In genomic region chr6:1436334-1437306, GRCh38 we compare ENCODE assay signal across 9 cellular contexts. TPM values are rescaled to one million over a fixed set of nuclear protein-coding genes. Genes with fewer than 3 reads are reported as not detected.
DNase-seq lines count a peak whose midpoint lies in the region; ATAC-seq, FAIRE-seq and TF ChIP-seq lines count a peak whose summit lies in the region.
"Had no signal": no experiment of that assay in that cellular context is flagged by ENCODE, and none has a peak within 500 bp of the region (broad histone marks: within the 10 kb centered on the region; RNA-seq: fewer than 3 reads in every experiment).

No MANE protein-coding gene starts in this region.

- no peak overlapping the region for H3K56ac ChIP-seq in mesendoderm (ENCODE audit: low read length)

- H3K79me1 ChIP-seq in mesendoderm (ENCODE audit: low read length), result no peaks in the 10 kb centered on the region

- H3K9me3 Mint-ChIP-seq in Caco-2 (ENCODE audit: unreplicated experiment), result no peaks in the 10 kb centered on the region
- no peaks in the 10 kb centered on the region for H3K9me3 Mint-ChIP-seq in activated B cell treated with CpG ODN at 0.5 μM for 24 hours

- WGBS in GM23248 (ENCODE audit: low coverage in 1 of 2, low lambda C conversion rate in 2 of 2, missing lambda C conversion rate in 2 of 2), 2 experiments, result 20 to 24% methylated on average over 18 of the region's 18 CpGs
- no CpG with 5 or more reads among the region's 18 CpGs for WGBS in mesendoderm (ENCODE audit: extremely low coverage, insufficient coverage, low lambda C conversion rate)
- WGBS in thyroid gland, 2 donors, result 23 to 28% methylated on average over 18 of the region's 18 CpGs

- H3K27ac Mint-ChIP-seq in Caco-2 (ENCODE audit: unreplicated experiment) (no peak overlapping the region), activated B cell treated with CpG ODN at 0.5 μM for 24 hours (no peak overlapping the region)

- intact Hi-C loops in Caco-2 (cut with micrococcal nuclease; ENCODE audit: unreplicated experiment) (loop anchor here (2.0 to 10.0 kb wide), 4 partner anchors 39 to 842 kb away; no protein-coding TSS in a partner anchor), activated B cell treated with CpG ODN at 0.5 μM for 24 hours (cut with micrococcal nuclease) (loop anchor here (1.0 kb wide), 3 partner anchors 639 to 843 kb away; no protein-coding TSS in a partner anchor), thyroid gland (cut with DNase I) (no loop called here)

- H3K4me1 Mint-ChIP-seq in Caco-2 (ENCODE audit: low read depth, unreplicated experiment) (peaks cover 14% of the 10 kb centered on the region), activated B cell treated with CpG ODN at 0.5 μM for 24 hours (no peaks in the 10 kb centered on the region)

- peak overlapping the region; percentile 50; the same call in 1 of the 2 replicates for H2AFZ ChIP-seq in GM23248

- in situ Hi-C loops in GM23248 (cut with MboI), result no loop called here

- POLR2A ChIA-PET in Caco-2 (lab: Charles Lee) (no interaction called here), activated B cell treated with CpG ODN at 0.5 μM for 24 hours (lab: Charles Lee) (no interaction called here)

- no peaks in the 10 kb centered on the region for H3K9me3 ChIP-seq in Caco-2
- H3K9me3 ChIP-seq in GM23248 (ENCODE audit: low read depth), result no peaks in the 10 kb centered on the region
- H3K9me3 ChIP-seq in thyroid gland, result no peaks in the 10 kb centered on the region

- H3K23ac ChIP-seq in mesendoderm (ENCODE audit: low read length), result no peak overlapping the region

- H3F3A ChIP-seq in GM23248 (ENCODE audit: insufficient read depth), result no peaks in the 10 kb centered on the region

- H3K4me3 ChIP-seq in Caco-2 (ENCODE audit: low read depth, low read length), result no peak overlapping the region
- H3K4me3 ChIP-seq in GM23248, result no peak overlapping the region
- no peak overlapping the region for H3K4me3 ChIP-seq in mesendoderm (ENCODE audit: low read length)
- no peak overlapping the region for H3K4me3 ChIP-seq in thyroid gland (replicated peaks in 1 of 3)

- H3K4ac ChIP-seq in mesendoderm (ENCODE audit: low read depth, low read length), result no peak overlapping the region

- H2BK5ac ChIP-seq in mesendoderm (ENCODE audit: low read length), result no peak overlapping the region

- CTCF ChIA-PET in Caco-2 (lab: Charles Lee), result interaction anchor here (0.5 to 1.3 kb wide), 18 partner anchors 9 to 1252 kb away, joined by 3 to 11 read pairs (median 3); no protein-coding TSS in a partner anchor
- CTCF ChIA-PET in activated B cell treated with CpG ODN at 0.5 μM for 24 hours (lab: Charles Lee), result interaction anchor here (0.7 to 3.7 kb wide), 7 partner anchors 10 to 846 kb away, joined by 3 to 21 read pairs (median 4); no protein-coding TSS in a partner anchor

- H2BK120ac ChIP-seq in mesendoderm (ENCODE audit: low read depth, low read length), result no peak overlapping the region

- no peak overlapping the region for H4K8ac ChIP-seq in mesendoderm (ENCODE audit: low read depth, low read length)

- no TSS peak for BruUV-seq in Caco-2 (replicated peaks; lab: Mats Ljungman, UMichigan)

- H3K79me2 ChIP-seq in GM23248 (ENCODE audit: insufficient read depth) (no peaks in the 10 kb centered on the region), mesendoderm (ENCODE audit: control insufficient read depth, insufficient read depth, low read length) (no peaks in the 10 kb centered on the region)

- H3K9ac ChIP-seq in GM23248, result no peak overlapping the region
- no peak overlapping the region for H3K9ac ChIP-seq in mesendoderm (ENCODE audit: low read length)

- peak; percentile 76 to 84 for TF ChIP-seq CTCF in Caco-2 (IDR thresholded peaks at IDR 0.05; ENCODE audit: insufficient read depth in 1 of 2, low read depth in 1 of 2, low read length in 1 of 2, severe bottlenecking in 1 of 2, unreplicated experiment in 1 of 2)
- TF ChIP-seq CTCF in activated B cell treated with CpG ODN at 0.5 μM for 24 hours (IDR thresholded peaks at IDR 0.05), result no peak
- TF ChIP-seq CTCF in thyroid gland (IDR thresholded peaks at IDR 0.05), result peak in 5 of 6 experiments; percentile 55 to 93 (median 78)

- peak; percentile 79 for FAIRE-seq in endometrium (lab: Jason Lieb, UNC)

- H3K4me3 Mint-ChIP-seq in Caco-2 (ENCODE audit: unreplicated experiment) (no peak overlapping the region), activated B cell treated with CpG ODN at 0.5 μM for 24 hours (no peak overlapping the region)

- DNase-seq in Caco-2 (peak; percentile 50 to 75), GM23248 (peak; percentile 78), NCI-H2171 (lab: John Stamatoyannopoulos, UW) (peak; percentile 50), activated B cell treated with CpG ODN at 0.5 μM for 24 hours (no peak), mesendoderm (peak; percentile 78), thyroid gland (peak; percentile 22 to 37)

- peak; percentile 71 for ATAC-seq in activated B cell treated with CpG ODN at 0.5 μM for 24 hours (ENCODE audit: low read depth)
- no peak for ATAC-seq in HG03571 (IDR thresholded peaks at IDR 0.05; ENCODE audit: unreplicated experiment)

- no peak for TF ChIP-seq POLR2A in thyroid gland (IDR thresholded peaks at IDR 0.05)

- H2AK5ac ChIP-seq in mesendoderm (ENCODE audit: low read length), result no peak overlapping the region

- H3K27me3 ChIP-seq in Caco-2 (replicated peaks; ENCODE audit: control insufficient read depth, insufficient read depth, low read length), result no peaks in the 10 kb centered on the region; the same call in 1 of the 2 replicates
- H3K27me3 ChIP-seq in GM23248 (replicated peaks; ENCODE audit: insufficient read depth), result peaks cover 7% of the 10 kb centered on the region; the same call in 1 of the 2 replicates
- no peaks in the 10 kb centered on the region for H3K27me3 ChIP-seq in mesendoderm (ENCODE audit: insufficient read depth, low read length, poor library complexity)
- H3K27me3 ChIP-seq in thyroid gland, result no peaks in the 10 kb centered on the region

- H3K36me3 ChIP-seq in Caco-2 (ENCODE audit: control insufficient read depth, insufficient read depth, low read length) (no peaks in the 10 kb centered on the region), GM23248 (ENCODE audit: low read depth) (no peaks in the 10 kb centered on the region), mesendoderm (ENCODE audit: control insufficient read depth, insufficient read depth, low read length) (no peaks in the 10 kb centered on the region), thyroid gland (no peaks in the 10 kb centered on the region)

- no peaks in the 10 kb centered on the region for H3K36me3 Mint-ChIP-seq in Caco-2 (ENCODE audit: insufficient read depth, unreplicated experiment)
- no peaks in the 10 kb centered on the region for H3K36me3 Mint-ChIP-seq in activated B cell treated with CpG ODN at 0.5 μM for 24 hours (ENCODE audit: low read depth)

- H3K27ac ChIP-seq in GM23248 (no peak overlapping the region), mesendoderm (ENCODE audit: low read depth, low read length) (no peak overlapping the region), thyroid gland (no peak overlapping the region)

- no peaks in the 10 kb centered on the region for H3K9me2 ChIP-seq in GM23248 (ENCODE audit: insufficient read depth)

- H4K5ac ChIP-seq in mesendoderm (ENCODE audit: low read length), result no peak overlapping the region

- no peak overlapping the region for H2BK15ac ChIP-seq in mesendoderm (replicated peaks; ENCODE audit: low read depth)

- no peaks in the 10 kb centered on the region for H3K4me1 ChIP-seq in Caco-2
- no peaks in the 10 kb centered on the region for H3K4me1 ChIP-seq in GM23248 (ENCODE audit: insufficient read depth)
- no peaks in the 10 kb centered on the region for H3K4me1 ChIP-seq in mesendoderm (ENCODE audit: control insufficient read depth, low read depth, low read length)
- H3K4me1 ChIP-seq in thyroid gland, result no peaks in the 10 kb centered on the region

- no peaks in the 10 kb centered on the region for H4K20me1 ChIP-seq in GM23248 (ENCODE audit: insufficient read depth)

- no peak overlapping the region for H3K18ac ChIP-seq in mesendoderm (ENCODE audit: low read length)

- H3K4me2 ChIP-seq in GM23248 (ENCODE audit: unreplicated experiment) (peak overlapping the region; percentile 41), mesendoderm (ENCODE audit: low read length) (no peak overlapping the region)

- H3K27me3 Mint-ChIP-seq in Caco-2 (ENCODE audit: insufficient read depth, unreplicated experiment) (peaks cover 19% of the 10 kb centered on the region), activated B cell treated with CpG ODN at 0.5 μM for 24 hours (peaks cover 43% of the 10 kb centered on the region)

RNA-seq across cellular contexts. Expression of gene FOXF2, which starts 47.2 kb away (rescaled TPM):
- total RNA-seq in Caco-2 (2022) (0.79 and 0.88 TPM in 2 replicates), activated B cell treated with CpG ODN at 0.5 μM for 24 hours (not detected in 2 replicates), thyroid gland (1 to 10 TPM; 1.3 to 2.0 (median 1.7) TPM)
- 5.1 and 8.3 TPM in 2 replicates for total RNA-seq in GM23248 (2014; rRNA removed; shearing (Covaris generic))
- polyA plus RNA-seq in GM23248 (2016; fragmentation: Nextera tagmentation; extraction: Ambion mirVana), result 2.5 and 2.7 TPM in 2 replicates
- polyA plus RNA-seq in mesendoderm (2013, experiment 1 of 2), result 0.17 TPM
- polyA plus RNA-seq in mesendoderm (2013, experiment 2 of 2), result 0.13 TPM
- total RNA-seq: activated CD8-positive, alpha-beta memory T cell treated with anti-CD3 and anti-CD28 coated beads for 36 hours had no signal
